ENCODE assay signal across 16 cellular contexts in the genomic region with DNA sequence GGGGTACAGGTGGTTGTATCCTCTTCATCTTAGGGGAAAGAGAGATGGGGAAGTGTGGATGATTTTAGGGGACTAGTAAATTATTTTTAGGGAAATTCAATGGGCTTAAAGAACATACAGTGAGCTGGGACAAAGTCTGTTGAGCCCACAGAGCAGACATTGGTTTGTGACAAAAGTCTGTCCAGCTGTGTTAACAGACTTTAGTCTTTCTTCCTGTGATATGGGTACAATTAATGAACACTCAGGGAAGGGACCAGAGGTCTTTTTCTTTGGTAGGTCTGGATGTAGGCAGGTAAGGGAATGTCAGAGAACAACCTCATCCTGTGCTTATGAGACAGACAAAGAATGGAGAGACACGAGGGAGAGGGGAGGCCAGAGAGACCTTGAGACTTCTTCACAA.
DNase-seq lines count a peak whose midpoint lies in the region; ATAC-seq lines count a peak whose summit lies in the region.
"Had no signal": no experiment of that assay in that cellular context is flagged by ENCODE, and none has a peak within 500 bp of the region (broad histone marks: within the 10 kb centered on the region; RNA-seq: fewer than 3 reads in every experiment).

No MANE protein-coding gene starts in this region.

- H3K4me1 ChIP-seq in HUES48 (ENCODE audit: control insufficient read depth, insufficient read depth, low read length): peaks cover 28% of the 10 kb centered on the region
- H3K4me1 ChIP-seq: BE2C had no signal

- no peaks in the 10 kb centered on the region for H3K9me3 ChIP-seq in HUES48 (ENCODE audit: control insufficient read depth, insufficient read depth, low read length)
- H3K9me3 ChIP-seq: BE2C had no signal

- H3K4me3 ChIP-seq in HUES48 (ENCODE audit: low read depth, low read length): peak overlapping the region; percentile 22

- H3K36me3 ChIP-seq in HUES48 (ENCODE audit: control insufficient read depth, insufficient read depth, low read length): no peaks in the 10 kb centered on the region
- H3K36me3 ChIP-seq: BE2C had no signal

- H3K27me3 ChIP-seq in HUES48 (ENCODE audit: control insufficient read depth, insufficient read depth, low read length) (peaks cover 12% of the 10 kb centered on the region; the same call in 1 of the 2 replicates), layer of hippocampus (ENCODE audit: control insufficient read depth, insufficient read depth, low read length) (no peaks in the 10 kb centered on the region)
- H3K27me3 ChIP-seq: BE2C had no signal

- DNase-seq in caudate nucleus (lab: John Stamatoyannopoulos, UW) (no peak), substantia nigra (lab: John Stamatoyannopoulos, UW) (no peak), DMS114 treated with DMSO at 0.1 percent for 48 hours (lab: John Stamatoyannopoulos, UW; ENCODE audit: unreplicated experiment) (no peak), retina (no peak), OCI-M1 (lab: John Stamatoyannopoulos, UW) (no peak)
- DNase-seq: BE2C; CD8-positive, alpha-beta T cell; COR-L47; DND-41; GOT3; HCEC 1CT; HFFc6 had no signal

- H3K27ac ChIP-seq in HUES48 (ENCODE audit: low read depth, low read length): peak overlapping the region; percentile 78
- H3K27ac ChIP-seq in caudate nucleus (ENCODE audit: low read depth, low read length): peak overlapping the region; percentile 94
- peak overlapping the region; percentile 49 for H3K27ac ChIP-seq in layer of hippocampus (ENCODE audit: low read depth, low read length)
- peak overlapping the region; percentile 98 for H3K27ac ChIP-seq in substantia nigra (ENCODE audit: low read depth, low read length, poor library complexity, severe bottlenecking)
- H3K27ac ChIP-seq: C4-2B had no signal

- no peak for ATAC-seq in GM21619 (IDR thresholded peaks at IDR 0.05; ENCODE audit: unreplicated experiment)
- ATAC-seq: CD8-positive, alpha-beta T cell had no signal

- peak overlapping the region; percentile 16; the same call in 1 of the 2 replicates for H3K9ac ChIP-seq in HUES48 (ENCODE audit: low read depth, low read length)
